In genomic region chr11:32052218-32052617, GRCh38 we compare ENCODE assay signal across 8 cellular contexts. TPM values are rescaled to one million over a fixed set of nuclear protein-coding genes. Genes with fewer than 3 reads are reported as not detected.
DNase-seq lines count a peak whose midpoint lies in the region; ATAC-seq and TF ChIP-seq lines count a peak whose summit lies in the region.

No MANE protein-coding gene starts in this region.

- intact Hi-C loops in breast epithelium (cut with DNase I; ENCODE audit: low total_unique reads) = loop anchor here (5.0 kb wide), 1 partner anchor 125 kb away; no protein-coding TSS in a partner anchor

- H3K4me3 ChIP-seq in breast epithelium = no peak overlapping the region

- in situ Hi-C loops in GM13976 (cut with MboI; ENCODE audit: low sequenced_read_pairs, unreplicated experiment) = loop anchor here (5.0 kb wide), 1 partner anchor 120 kb away; no protein-coding TSS in a partner anchor

- ATAC-seq in HG03135 (IDR thresholded peaks at IDR 0.05; ENCODE audit: unreplicated experiment) = no peak

- no peaks in the 10 kb centered on the region for H3K4me1 ChIP-seq in breast epithelium

- H3K27me3 ChIP-seq in breast epithelium = peaks cover 0 to 3% of the 10 kb centered on the region in 2 donors

- H3K36me3 ChIP-seq in breast epithelium = no peaks in the 10 kb centered on the region

- TF ChIP-seq CTCF in GM13976 (IDR thresholded peaks at IDR 0.05; ENCODE audit: borderline replicate concordance, control extremely low read depth, extremely low read depth, insufficient read depth, missing control alignments) (peak; percentile 61), breast epithelium (IDR thresholded peaks at IDR 0.05) (peak; percentile 65 to 79 (median 77))

- DNase-seq in AG08395 (ENCODE audit: low spot score) = peak; percentile 68
- DNase-seq in GM13976 (ENCODE audit: low spot score) = peak; percentile 46
- DNase-seq in NCI-H1048 (lab: John Stamatoyannopoulos, UW) = peak; percentile 17
- DNase-seq in UCSD-AML1 (lab: John Stamatoyannopoulos, UW; ENCODE audit: unreplicated experiment) = peak; percentile 37
- DNase-seq in breast epithelium (ENCODE audit: low spot score in 2 of 2) = peak; percentile 25 to 53
- DNase-seq in kidney glomerular epithelial cell (lab: John Stamatoyannopoulos, UW) = peak; percentile 52
- DNase-seq in stimulated activated CD4-positive, alpha-beta T cell treated with anti-CD3 and anti-CD28 coated beads, Interleukin-2, amount 100 ng/mL, for 4 hours (ENCODE audit: low read depth) = peak; percentile 30

- no peak for TF ChIP-seq POLR2A in breast epithelium (IDR thresholded peaks at IDR 0.05)

- no peaks in the 10 kb centered on the region for H3K9me3 ChIP-seq in breast epithelium

- H3K27ac ChIP-seq in breast epithelium = no peak overlapping the region

RNA-seq across cellular contexts. Expression of gene RCN1, which starts 38.7 kb away (rescaled TPM):
- total RNA-seq in breast epithelium = 10 to 100 TPM; 58.2 to 67.8 (median 61.0) TPM

Comparison
In these comparisons a context has a peak if more than half of its experiments do, and no peak if none do; other contexts are left out.
1. DNase-seq: peak in every context shown above with its lines; median percentile 68 in AG08395; 52 in kidney glomerular epithelial cell; 46 in GM13976; 39 in breast epithelium; 37 in UCSD-AML1; 30 in stimulated activated CD4-positive, alpha-beta T cell treated with anti-CD3 and anti-CD28 coated beads, Interleukin-2, amount 100 ng/mL, for 4 hours; 17 in NCI-H1048.